1 cellular context compared by ENCODE assay signal in the genomic region with DNA sequence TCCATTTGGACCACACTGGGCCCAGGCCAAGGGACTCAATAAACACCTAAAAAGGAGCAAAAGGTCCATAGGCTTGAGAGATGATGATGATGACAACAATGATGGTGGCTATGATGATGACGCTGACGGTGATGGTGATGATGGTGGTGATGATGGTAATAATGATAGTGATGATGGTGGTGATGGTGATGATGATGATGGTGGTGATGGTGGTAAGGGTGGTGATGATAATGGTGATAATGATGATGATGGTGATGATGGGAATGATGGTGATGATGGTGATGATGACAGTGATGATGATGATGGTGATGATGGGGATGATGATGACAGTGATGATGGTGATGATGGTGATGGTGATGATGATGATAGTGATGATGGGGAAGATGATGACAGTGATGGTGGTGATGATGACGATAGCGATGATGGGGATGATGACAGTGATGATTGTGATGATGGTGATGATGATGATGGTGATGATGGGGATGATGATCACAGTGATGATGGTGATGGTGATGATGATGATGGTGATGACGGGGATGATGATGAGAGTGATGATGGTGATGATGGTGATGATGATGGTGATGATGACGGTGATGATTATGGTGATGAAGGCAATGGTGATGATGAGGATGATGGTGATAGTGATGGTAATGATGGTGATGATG.
TF ChIP-seq lines count a peak whose summit lies in the region.

No MANE protein-coding gene starts in this region.

TF ChIP-seq in HEK293, 187 proteins besides CTCF, POLR2A, EP300 and RAD21 (continued from another document and continues in another):
- TF ChIP-seq HIC1 (tag by site-specific recombination; IDR thresholded peaks at IDR 0.05) = no peak
- TF ChIP-seq ZNF394 (tag by site-specific recombination; IDR thresholded peaks at IDR 0.05; ENCODE audit: borderline replicate concordance) = no peak
- no peak for TF ChIP-seq ZBTB44 (tag by site-specific recombination; IDR thresholded peaks at IDR 0.05)
- TF ChIP-seq ZNF157 (tag by site-specific recombination; IDR thresholded peaks at IDR 0.05) = peak; percentile 42; the same call in 1 of the 2 replicates
- TF ChIP-seq ZNF624 (tag by site-specific recombination; IDR thresholded peaks at IDR 0.05) = no peak
- TF ChIP-seq, protein P1, sequence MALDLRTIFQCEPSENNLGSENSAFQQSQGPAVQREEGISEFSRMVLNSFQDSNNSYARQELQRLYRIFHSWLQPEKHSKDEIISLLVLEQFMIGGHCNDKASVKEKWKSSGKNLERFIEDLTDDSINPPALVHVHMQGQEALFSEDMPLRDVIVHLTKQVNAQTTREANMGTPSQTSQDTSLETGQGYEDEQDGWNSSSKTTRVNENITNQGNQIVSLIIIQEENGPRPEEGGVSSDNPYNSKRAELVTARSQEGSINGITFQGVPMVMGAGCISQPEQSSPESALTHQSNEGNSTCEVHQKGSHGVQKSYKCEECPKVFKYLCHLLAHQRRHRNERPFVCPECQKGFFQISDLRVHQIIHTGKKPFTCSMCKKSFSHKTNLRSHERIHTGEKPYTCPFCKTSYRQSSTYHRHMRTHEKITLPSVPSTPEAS (tag by site-specific recombination; IDR thresholded peaks at IDR 0.05) = no peak
- no peak for TF ChIP-seq YY2 (tag by site-specific recombination; IDR thresholded peaks at IDR 0.05)
- TF ChIP-seq ZNF292 (tag by site-specific recombination; IDR thresholded peaks at IDR 0.05; ENCODE audit: borderline replicate concordance, low read depth) = no peak
- TF ChIP-seq, protein P2, sequence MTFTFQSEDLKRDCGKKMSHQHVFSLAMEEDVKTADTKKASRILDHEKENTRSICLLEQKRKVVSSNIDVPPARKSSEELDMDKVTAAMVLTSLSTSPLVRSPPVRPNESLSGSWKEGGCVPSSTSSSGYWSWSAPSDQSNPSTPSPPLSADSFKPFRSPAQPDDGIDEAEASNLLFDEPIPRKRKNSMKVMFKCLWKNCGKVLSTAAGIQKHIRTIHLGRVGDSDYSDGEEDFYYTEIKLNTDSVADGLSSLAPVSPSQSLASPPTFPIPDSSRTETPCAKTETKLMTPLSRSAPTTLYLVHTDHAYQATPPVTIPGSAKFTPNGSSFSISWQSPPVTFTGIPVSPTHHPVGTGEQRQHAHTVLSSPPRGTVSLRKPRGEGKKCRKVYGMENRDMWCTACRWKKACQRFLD (tag by site-specific recombination; IDR thresholded peaks at IDR 0.05) = no peak
- no peak for TF ChIP-seq KLF10 (tag by site-specific recombination; IDR thresholded peaks at IDR 0.05)
- TF ChIP-seq ZBTB8A (tag by site-specific recombination; IDR thresholded peaks at IDR 0.05) = no peak
- TF ChIP-seq ZNF214 (tag by site-specific recombination; IDR thresholded peaks at IDR 0.05; ENCODE audit: borderline replicate concordance) = no peak
- no peak for TF ChIP-seq SP2 (tag by site-specific recombination; IDR thresholded peaks at IDR 0.05)
- TF ChIP-seq MEIS1 (CRISPR knock-in tag; IDR thresholded peaks at IDR 0.05; ENCODE audit: borderline replicate concordance) = no peak
- no peak for TF ChIP-seq ZNF19 (tag by site-specific recombination; IDR thresholded peaks at IDR 0.05; ENCODE audit: low read depth)
- no peak for TF ChIP-seq ZNF626 (tag by site-specific recombination; IDR thresholded peaks at IDR 0.05)
- TF ChIP-seq ZNF37A (tag by site-specific recombination; IDR thresholded peaks at IDR 0.05) = no peak
- TF ChIP-seq ZBTB26 (tag by site-specific recombination; optimal IDR thresholded peaks at IDR 0.05) = no peak
- no peak for TF ChIP-seq KLF7 (tag by site-specific recombination; IDR thresholded peaks at IDR 0.05; ENCODE audit: borderline replicate concordance)
- TF ChIP-seq, protein P3, sequence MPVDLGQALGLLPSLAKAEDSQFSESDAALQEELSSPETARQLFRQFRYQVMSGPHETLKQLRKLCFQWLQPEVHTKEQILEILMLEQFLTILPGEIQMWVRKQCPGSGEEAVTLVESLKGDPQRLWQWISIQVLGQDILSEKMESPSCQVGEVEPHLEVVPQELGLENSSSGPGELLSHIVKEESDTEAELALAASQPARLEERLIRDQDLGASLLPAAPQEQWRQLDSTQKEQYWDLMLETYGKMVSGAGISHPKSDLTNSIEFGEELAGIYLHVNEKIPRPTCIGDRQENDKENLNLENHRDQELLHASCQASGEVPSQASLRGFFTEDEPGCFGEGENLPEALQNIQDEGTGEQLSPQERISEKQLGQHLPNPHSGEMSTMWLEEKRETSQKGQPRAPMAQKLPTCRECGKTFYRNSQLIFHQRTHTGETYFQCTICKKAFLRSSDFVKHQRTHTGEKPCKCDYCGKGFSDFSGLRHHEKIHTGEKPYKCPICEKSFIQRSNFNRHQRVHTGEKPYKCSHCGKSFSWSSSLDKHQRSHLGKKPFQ (tag by site-specific recombination; IDR thresholded peaks at IDR 0.05) = no peak
- no peak for TF ChIP-seq ZFP41 (tag by site-specific recombination; IDR thresholded peaks at IDR 0.05; ENCODE audit: borderline replicate concordance)
- TF ChIP-seq ZNF530 (tag by site-specific recombination; IDR thresholded peaks at IDR 0.05; ENCODE audit: low read depth) = no peak
- no peak for TF ChIP-seq ZXDB (tag by site-specific recombination; IDR thresholded peaks at IDR 0.05)
- no peak for TF ChIP-seq ZNF596 (tag by site-specific recombination; IDR thresholded peaks at IDR 0.05)
- TF ChIP-seq ZNF23 (tag by site-specific recombination; IDR thresholded peaks at IDR 0.05; ENCODE audit: borderline replicate concordance) = no peak
- no peak for TF ChIP-seq ZBTB49 (tag by site-specific recombination; IDR thresholded peaks at IDR 0.05; ENCODE audit: low read depth)
- TF ChIP-seq ZNF670 (tag by site-specific recombination; IDR thresholded peaks at IDR 0.05; ENCODE audit: low read depth) = peak; percentile 67; the same call in 1 of the 2 replicates
- TF ChIP-seq ZNF660 (tag by site-specific recombination; IDR thresholded peaks at IDR 0.05) = no peak
- TF ChIP-seq GLI2 (tag by site-specific recombination; IDR thresholded peaks at IDR 0.05; ENCODE audit: borderline replicate concordance, low read depth) = no peak
- no peak for TF ChIP-seq SETDB1 (IDR thresholded peaks at IDR 0.05; ENCODE audit: insufficient read length, low read length)
- no peak for TF ChIP-seq ZNF112 (tag by site-specific recombination; IDR thresholded peaks at IDR 0.05)
- TF ChIP-seq, protein P4, sequence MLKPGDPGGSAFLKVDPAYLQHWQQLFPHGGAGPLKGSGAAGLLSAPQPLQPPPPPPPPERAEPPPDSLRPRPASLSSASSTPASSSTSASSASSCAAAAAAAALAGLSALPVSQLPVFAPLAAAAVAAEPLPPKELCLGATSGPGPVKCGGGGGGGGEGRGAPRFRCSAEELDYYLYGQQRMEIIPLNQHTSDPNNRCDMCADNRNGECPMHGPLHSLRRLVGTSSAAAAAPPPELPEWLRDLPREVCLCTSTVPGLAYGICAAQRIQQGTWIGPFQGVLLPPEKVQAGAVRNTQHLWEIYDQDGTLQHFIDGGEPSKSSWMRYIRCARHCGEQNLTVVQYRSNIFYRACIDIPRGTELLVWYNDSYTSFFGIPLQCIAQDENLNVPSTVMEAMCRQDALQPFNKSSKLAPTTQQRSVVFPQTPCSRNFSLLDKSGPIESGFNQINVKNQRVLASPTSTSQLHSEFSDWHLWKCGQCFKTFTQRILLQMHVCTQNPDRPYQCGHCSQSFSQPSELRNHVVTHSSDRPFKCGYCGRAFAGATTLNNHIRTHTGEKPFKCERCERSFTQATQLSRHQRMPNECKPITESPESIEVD (tag by site-specific recombination; IDR thresholded peaks at IDR 0.05) = no peak
- TF ChIP-seq ZNF747 (tag by site-specific recombination; IDR thresholded peaks at IDR 0.05) = peak; percentile 92
- TF ChIP-seq ZNF266 (tag by site-specific recombination; IDR thresholded peaks at IDR 0.05; ENCODE audit: low read depth) = 0 out of 2 replicates have a peak, but pooled peaks have one; percentile 41
- no peak for TF ChIP-seq FEZF1 (tag by site-specific recombination; IDR thresholded peaks at IDR 0.05)
- TF ChIP-seq ZNF664 (tag by site-specific recombination; IDR thresholded peaks at IDR 0.05) = no peak
- TF ChIP-seq ZNF426 (tag by site-specific recombination; IDR thresholded peaks at IDR 0.05) = no peak
- TF ChIP-seq GLI4 (tag by site-specific recombination; IDR thresholded peaks at IDR 0.05) = no peak
- TF ChIP-seq, protein P5, sequence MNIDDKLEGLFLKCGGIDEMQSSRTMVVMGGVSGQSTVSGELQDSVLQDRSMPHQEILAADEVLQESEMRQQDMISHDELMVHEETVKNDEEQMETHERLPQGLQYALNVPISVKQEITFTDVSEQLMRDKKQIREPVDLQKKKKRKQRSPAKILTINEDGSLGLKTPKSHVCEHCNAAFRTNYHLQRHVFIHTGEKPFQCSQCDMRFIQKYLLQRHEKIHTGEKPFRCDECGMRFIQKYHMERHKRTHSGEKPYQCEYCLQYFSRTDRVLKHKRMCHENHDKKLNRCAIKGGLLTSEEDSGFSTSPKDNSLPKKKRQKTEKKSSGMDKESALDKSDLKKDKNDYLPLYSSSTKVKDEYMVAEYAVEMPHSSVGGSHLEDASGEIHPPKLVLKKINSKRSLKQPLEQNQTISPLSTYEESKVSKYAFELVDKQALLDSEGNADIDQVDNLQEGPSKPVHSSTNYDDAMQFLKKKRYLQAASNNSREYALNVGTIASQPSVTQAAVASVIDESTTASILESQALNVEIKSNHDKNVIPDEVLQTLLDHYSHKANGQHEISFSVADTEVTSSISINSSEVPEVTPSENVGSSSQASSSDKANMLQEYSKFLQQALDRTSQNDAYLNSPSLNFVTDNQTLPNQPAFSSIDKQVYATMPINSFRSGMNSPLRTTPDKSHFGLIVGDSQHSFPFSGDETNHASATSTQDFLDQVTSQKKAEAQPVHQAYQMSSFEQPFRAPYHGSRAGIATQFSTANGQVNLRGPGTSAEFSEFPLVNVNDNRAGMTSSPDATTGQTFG (tag by site-specific recombination; IDR thresholded peaks at IDR 0.05; ENCODE audit: borderline replicate concordance) = peak; percentile 98
- TF ChIP-seq ZNF354C (tag by site-specific recombination; IDR thresholded peaks at IDR 0.05; ENCODE audit: borderline replicate concordance, low read depth) = no peak
- TF ChIP-seq ZNF121 (tag by site-specific recombination; IDR thresholded peaks at IDR 0.05) = no peak
- no peak for TF ChIP-seq ZNF580 (tag by site-specific recombination; IDR thresholded peaks at IDR 0.05)
- peak; percentile 33; the same call in 1 of the 2 replicates for TF ChIP-seq ZBTB21 (tag by site-specific recombination; IDR thresholded peaks at IDR 0.05)
